ENCODE assay signal across 8 cellular contexts in genomic region chr10:988667-989545, GRCh38. TPM values are rescaled to one million over a fixed set of nuclear protein-coding genes. Genes with fewer than 3 reads are reported as not detected.
DNase-seq lines count a peak whose midpoint lies in the region; ATAC-seq, FAIRE-seq and TF ChIP-seq lines count a peak whose summit lies in the region.

No MANE protein-coding gene starts in this region.

- no peaks in the 10 kb centered on the region for H3K27me3 ChIP-seq in OCI-LY3 (ENCODE audit: low read depth, low read length)
- no peaks in the 10 kb centered on the region for H3K27me3 ChIP-seq in duodenal mucosa (ENCODE audit: control insufficient read depth in 1 of 2, insufficient read depth in 2 of 2, low read length in 2 of 2)

- peak overlapping the region; percentile 80 to 100 (median 98) for H3K27ac Mint-ChIP-seq in naive B cell

- peak; percentile 25 to 41; a peak in 5 of 6 replicates for ATAC-seq in A549
- ATAC-seq in naive B cell (ENCODE audit: low read depth in 2 of 2): peak; percentile 2 to 4
- no peak for ATAC-seq in GM21576 (IDR thresholded peaks at IDR 0.05; ENCODE audit: unreplicated experiment)

- no peaks in the 10 kb centered on the region for H3K9me3 Mint-ChIP-seq in naive B cell

- H3K4me1 ChIP-seq in A549 (peaks cover 29% of the 10 kb centered on the region), OCI-LY3 (ENCODE audit: low read length) (peaks cover 33% of the 10 kb centered on the region), duodenal mucosa (ENCODE audit: control insufficient read depth in 1 of 2, insufficient read depth in 2 of 2, low read length in 2 of 2) (peaks cover 25 to 32% of the 10 kb centered on the region in 2 donors)

- H3K27ac ChIP-seq in A549 (peak overlapping the region; percentile 93 to 94), OCI-LY3 (ENCODE audit: low read length) (peak overlapping the region; percentile 71), duodenal mucosa (ENCODE audit: low read depth, low read length) (peak overlapping the region; percentile 60)

- H3K9me3 ChIP-seq in A549 (no peaks in the 10 kb centered on the region), OCI-LY3 (ENCODE audit: insufficient read depth, low read length) (no peaks in the 10 kb centered on the region), duodenal mucosa (ENCODE audit: control insufficient read depth in 1 of 2, low read length in 2 of 2) (no peaks in the 10 kb centered on the region)

- peaks cover 27 to 42% (median 40%) of the 10 kb centered on the region in 3 donors for H3K4me1 Mint-ChIP-seq in naive B cell

- no peak for TF ChIP-seq POLR2A in A549 (IDR thresholded peaks at IDR 0.05; ENCODE audit: low read length)

- WGBS in A549 (ENCODE audit: missing lambda C conversion rate): 8% methylated on average over 30 of the region's 42 CpGs

- H2AFZ ChIP-seq in OCI-LY3 (ENCODE audit: low read depth, low read length): 0 out of 2 replicates have a peak overlapping the region, but pooled peaks have one; percentile 49

- H3K27me3 Mint-ChIP-seq in naive B cell: no peaks in the 10 kb centered on the region

- DNase-seq in A549 (ENCODE audit: low read depth in 1 of 2, low spot score in 1 of 2) (peak in 1 of 2 experiments; percentile 47), GM19240 (ENCODE audit: insufficient read length, low spot score) (peak; percentile 17), naive B cell (no peak), NCI-H146 (lab: John Stamatoyannopoulos, UW) (no peak), NCI-H748 treated with DMSO at 0.1 percent for 48 hours (lab: John Stamatoyannopoulos, UW) (no peak)

- peak overlapping the region; percentile 98 for H3K9ac ChIP-seq in OCI-LY3 (ENCODE audit: low read length)
- peak overlapping the region; percentile 85 to 94 for H3K9ac ChIP-seq in duodenal mucosa (ENCODE audit: low read depth in 1 of 2, low read length in 2 of 2)

- H3K4me3 Mint-ChIP-seq in naive B cell: peak overlapping the region; percentile 97 to 99 (median 97)

- no peak for TF ChIP-seq EP300 in A549 (IDR thresholded peaks at IDR 0.05)

- CTCF ChIA-PET in A549 (lab: Yijun Ruan, JAX): interaction anchor here (0.6 to 2.4 kb wide), 8 partner anchors 9 to 60 kb away, joined by 3 to 7 read pairs (median 4); no protein-coding TSS in a partner anchor

- peaks cover 68% of the 10 kb centered on the region for H3K79me2 ChIP-seq in OCI-LY3 (ENCODE audit: low read length)

- POLR2A ChIA-PET in A549 (lab: Yijun Ruan, JAX): interaction anchor here (0.5 to 4.3 kb wide), 6 partner anchors 10 to 60 kb away, joined by 3 to 25 read pairs (median 4); partner anchors contain the start of genes IDI1 and LARP4B

- peak overlapping the region; percentile 90 for H3K4me2 ChIP-seq in A549
- peak overlapping the region; percentile 88 for H3K4me2 ChIP-seq in OCI-LY3 (ENCODE audit: low read length)

- TF ChIP-seq RAD21 in A549 (conservative IDR thresholded peaks at IDR 0.05 in 1 of 2, IDR thresholded peaks at IDR 0.05 in 1 of 2): no peak

- FAIRE-seq in A549 (lab: Jason Lieb, UNC): no peak

- no peak for TF ChIP-seq CTCF in A549 (IDR thresholded peaks at IDR 0.05)
- no peak for TF ChIP-seq CTCF in OCI-LY3 (IDR thresholded peaks at IDR 0.05; ENCODE audit: low read depth, low read length)

- peak overlapping the region; percentile 89 for H3K4me3 ChIP-seq in A549
- peak overlapping the region; percentile 100 for H3K4me3 ChIP-seq in OCI-LY3 (ENCODE audit: low read length)
- H3K4me3 ChIP-seq in duodenal mucosa (ENCODE audit: low read depth in 1 of 2, low read length in 2 of 2): peak overlapping the region; percentile 91 to 95

- H3K36me3 ChIP-seq in OCI-LY3 (replicated peaks; ENCODE audit: low read depth, low read length): peaks cover 19% of the 10 kb centered on the region
- H3K36me3 ChIP-seq in duodenal mucosa (ENCODE audit: control insufficient read depth in 1 of 2, insufficient read depth in 2 of 2, low read length in 2 of 2): peaks cover 8 to 14% of the 10 kb centered on the region in 2 donors

- peaks cover 15% of the 10 kb centered on the region for H4K20me1 ChIP-seq in OCI-LY3 (ENCODE audit: insufficient read depth, low read length)

- H3K36me3 Mint-ChIP-seq in naive B cell: peaks cover 0 to 10% of the 10 kb centered on the region in 2 donors

TF ChIP-seq in A549, 52 proteins besides CTCF, POLR2A, EP300 and RAD21 (continues in another document):
- TF ChIP-seq NFE2L2 (conservative IDR thresholded peaks at IDR 0.05; ENCODE audit: low read length) (no peak), RFX5 (IDR thresholded peaks at IDR 0.05) (no peak), NPAS2 (CRISPR knock-in tag; IDR thresholded peaks at IDR 0.05; ENCODE audit: borderline replicate concordance) (no peak), HOXB5 (CRISPR knock-in tag; IDR thresholded peaks at IDR 0.05) (no peak), GATA3 (IDR thresholded peaks at IDR 0.05; ENCODE audit: borderline replicate concordance) (no peak), ZNF302 (CRISPR knock-in tag; IDR thresholded peaks at IDR 0.05) (no peak), EHF (CRISPR knock-in tag; IDR thresholded peaks at IDR 0.05) (no peak), CEBPB (IDR thresholded peaks at IDR 0.05) (no peak), PHF8 (IDR thresholded peaks at IDR 0.05; ENCODE audit: borderline replicate concordance, low read depth) (no peak; the same call in 1 of the 2 replicates), FOSL2 (IDR thresholded peaks at IDR 0.05) (no peak), FOSL2 (CRISPR knock-in tag; IDR thresholded peaks at IDR 0.05) (no peak), MAZ (IDR thresholded peaks at IDR 0.05; ENCODE audit: borderline replicate concordance, low read depth, low read length) (no peak), RNF2 (IDR thresholded peaks at IDR 0.05; ENCODE audit: borderline replicate concordance, low read depth) (no peak), ZC3H11A (IDR thresholded peaks at IDR 0.05) (no peak), HMGXB4 (CRISPR knock-in tag; IDR thresholded peaks at IDR 0.05; ENCODE audit: borderline replicate concordance) (0 out of 2 replicates have a peak, but pooled peaks have one; percentile 16), HDAC2 (IDR thresholded peaks at IDR 0.05) (no peak), MAX (IDR thresholded peaks at IDR 0.05) (0 out of 2 replicates have a peak, but pooled peaks have one; percentile 6)
- TF ChIP-seq, protein P1, sequence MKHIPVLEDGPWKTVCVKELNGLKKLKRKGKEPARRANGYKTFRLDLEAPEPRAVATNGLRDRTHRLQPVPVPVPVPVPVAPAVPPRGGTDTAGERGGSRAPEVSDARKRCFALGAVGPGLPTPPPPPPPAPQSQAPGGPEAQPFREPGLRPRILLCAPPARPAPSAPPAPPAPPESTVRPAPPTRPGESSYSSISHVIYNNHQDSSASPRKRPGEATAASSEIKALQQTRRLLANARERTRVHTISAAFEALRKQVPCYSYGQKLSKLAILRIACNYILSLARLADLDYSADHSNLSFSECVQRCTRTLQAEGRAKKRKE (CRISPR knock-in tag; IDR thresholded peaks at IDR 0.05; ENCODE audit: low read depth): no peak
- TF ChIP-seq, protein P2, sequence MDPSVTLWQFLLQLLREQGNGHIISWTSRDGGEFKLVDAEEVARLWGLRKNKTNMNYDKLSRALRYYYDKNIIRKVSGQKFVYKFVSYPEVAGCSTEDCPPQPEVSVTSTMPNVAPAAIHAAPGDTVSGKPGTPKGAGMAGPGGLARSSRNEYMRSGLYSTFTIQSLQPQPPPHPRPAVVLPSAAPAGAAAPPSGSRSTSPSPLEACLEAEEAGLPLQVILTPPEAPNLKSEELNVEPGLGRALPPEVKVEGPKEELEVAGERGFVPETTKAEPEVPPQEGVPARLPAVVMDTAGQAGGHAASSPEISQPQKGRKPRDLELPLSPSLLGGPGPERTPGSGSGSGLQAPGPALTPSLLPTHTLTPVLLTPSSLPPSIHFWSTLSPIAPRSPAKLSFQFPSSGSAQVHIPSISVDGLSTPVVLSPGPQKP (IDR thresholded peaks at IDR 0.05; ENCODE audit: low read depth, low read length): no peak

RNA-seq across cellular contexts. Expression of gene GTPBP4, which starts 0.7 kb away (rescaled TPM):
- polyA plus RNA-seq in A549 (2011; rRNA removed): 60.7 and 104 TPM in 2 replicates
- polyA plus RNA-seq in A549 (2012; cell fraction: cytosol; rRNA removed): 28.3 and 43.8 TPM in 2 replicates
- 41.6 and 66.0 TPM in 2 replicates for polyA plus RNA-seq in A549 (2012; cell fraction: nucleus; rRNA removed)
- 67.8 to 79.5 TPM (median 75.2 TPM) in 3 replicates for polyA plus RNA-seq in A549 (2017; fragmentation: RNase III; extraction: RNeasy Plus Mini Kit Qiagen cat#74134 plus additional on column Dnase treatment)
- polyA minus RNA-seq in A549 (2011; rRNA and poly(A)+ RNA removed): 60.5 and 73.4 TPM in 2 replicates
- 10 to 100 TPM; 17.6 to 24.7 (median 22.0) TPM for polyA plus RNA-seq in naive B cell (ENCODE audit: low read depth in 6 of 6)

RNA-seq across cellular contexts. Expression of gene IDI2, which starts 36.8 kb away (rescaled TPM):
- polyA plus RNA-seq in A549 (2011; rRNA removed) (not detected in 2 replicates), A549 (2017; fragmentation: RNase III; extraction: RNeasy Plus Mini Kit Qiagen cat#74134 plus additional on column Dnase treatment) (not detected in 3 replicates), naive B cell (ENCODE audit: low read depth in 6 of 6) (not detected)
- polyA plus RNA-seq in A549 (2012; cell fraction: cytosol; rRNA removed): not detected in 2 replicates
- not detected in 2 replicates for polyA plus RNA-seq in A549 (2012; cell fraction: nucleus; rRNA removed)
- not detected in 2 replicates for polyA minus RNA-seq in A549 (2011; rRNA and poly(A)+ RNA removed)

RNA-seq across cellular contexts. Expression of gene LARP4B, which starts 57.4 kb away (rescaled TPM):
- polyA plus RNA-seq in A549 (2011; rRNA removed) (53.7 and 54.2 TPM in 2 replicates), A549 (2017; fragmentation: RNase III; extraction: RNeasy Plus Mini Kit Qiagen cat#74134 plus additional on column Dnase treatment) (25.5 to 26.9 TPM (median 26.4 TPM) in 3 replicates), naive B cell (ENCODE audit: low read depth in 6 of 6) (10 to 100 TPM; 19.3 to 42.8 (median 33.1) TPM)
- 25.0 and 26.9 TPM in 2 replicates for polyA plus RNA-seq in A549 (2012; cell fraction: cytosol; rRNA removed)
- 47.2 and 60.8 TPM in 2 replicates for polyA plus RNA-seq in A549 (2012; cell fraction: nucleus; rRNA removed)
- polyA minus RNA-seq in A549 (2011; rRNA and poly(A)+ RNA removed): 102 and 103 TPM in 2 replicates
